In the genomic region with DNA sequence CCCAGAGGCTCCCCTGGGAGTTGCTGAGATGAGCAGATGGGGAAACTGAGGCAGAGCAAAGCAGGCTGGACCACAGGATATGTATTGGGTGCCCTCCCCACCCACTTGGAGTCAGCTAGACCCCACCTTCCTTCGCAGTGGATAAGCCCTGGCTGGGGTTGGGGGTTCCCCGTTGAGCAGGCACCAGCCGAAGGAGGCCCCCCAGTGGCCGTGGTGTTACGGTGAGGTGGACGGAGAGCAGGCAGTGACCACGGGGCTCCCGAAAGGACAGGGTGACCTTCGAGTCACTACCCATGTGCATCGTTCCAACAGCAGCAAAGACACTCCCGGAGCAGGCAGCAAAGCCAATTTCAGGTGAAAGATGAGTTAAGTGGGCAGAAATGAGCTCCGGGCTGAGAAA, we compare ENCODE assay signal across 1 cellular context.
TF ChIP-seq lines count a peak whose summit lies in the region.

No MANE protein-coding gene starts in this region.

TF ChIP-seq in GM12878, 131 proteins besides CTCF, POLR2A, EP300 and RAD21 (continued from another document):
- TF ChIP-seq, protein P1, sequence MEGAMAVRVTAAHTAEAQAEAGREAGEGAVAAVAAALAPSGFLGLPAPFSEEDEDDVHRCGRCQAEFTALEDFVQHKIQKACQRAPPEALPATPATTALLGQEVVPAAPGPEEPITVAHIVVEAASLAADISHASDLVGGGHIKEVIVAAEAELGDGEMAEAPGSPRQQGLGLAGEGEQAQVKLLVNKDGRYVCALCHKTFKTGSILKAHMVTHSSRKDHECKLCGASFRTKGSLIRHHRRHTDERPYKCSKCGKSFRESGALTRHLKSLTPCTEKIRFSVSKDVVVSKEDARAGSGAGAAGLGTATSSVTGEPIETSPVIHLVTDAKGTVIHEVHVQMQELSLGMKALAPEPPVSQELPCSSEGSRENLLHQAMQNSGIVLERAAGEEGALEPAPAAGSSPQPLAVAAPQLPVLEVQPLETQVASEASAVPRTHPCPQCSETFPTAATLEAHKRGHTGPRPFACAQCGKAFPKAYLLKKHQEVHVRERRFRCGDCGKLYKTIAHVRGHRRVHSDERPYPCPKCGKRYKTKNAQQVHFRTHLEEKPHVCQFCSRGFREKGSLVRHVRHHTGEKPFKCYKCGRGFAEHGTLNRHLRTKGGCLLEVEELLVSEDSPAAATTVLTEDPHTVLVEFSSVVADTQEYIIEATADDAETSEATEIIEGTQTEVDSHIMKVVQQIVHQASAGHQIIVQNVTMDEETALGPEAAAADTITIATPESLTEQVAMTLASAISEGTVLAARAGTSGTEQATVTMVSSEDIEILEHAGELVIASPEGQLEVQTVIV (IDR thresholded peaks at IDR 0.05; ENCODE audit: borderline replicate concordance, partially characterized antibody) = no peak
- TF ChIP-seq SMC3 (IDR thresholded peaks at IDR 0.05; ENCODE audit: borderline replicate concordance, low read length) = peak; percentile 67
- TF ChIP-seq FOS (IDR thresholded peaks at IDR 0.05; ENCODE audit: borderline replicate concordance, extremely low read depth, insufficient read length) = no peak
- TF ChIP-seq, protein P2, sequence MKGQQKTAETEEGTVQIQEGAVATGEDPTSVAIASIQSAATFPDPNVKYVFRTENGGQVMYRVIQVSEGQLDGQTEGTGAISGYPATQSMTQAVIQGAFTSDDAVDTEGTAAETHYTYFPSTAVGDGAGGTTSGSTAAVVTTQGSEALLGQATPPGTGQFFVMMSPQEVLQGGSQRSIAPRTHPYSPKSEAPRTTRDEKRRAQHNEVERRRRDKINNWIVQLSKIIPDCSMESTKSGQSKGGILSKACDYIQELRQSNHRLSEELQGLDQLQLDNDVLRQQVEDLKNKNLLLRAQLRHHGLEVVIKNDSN (IDR thresholded peaks at IDR 0.05; ENCODE audit: borderline replicate concordance, extremely low read length, insufficient read depth, low read depth, low read length) = no peak
- no peak for TF ChIP-seq TCF12 (IDR thresholded peaks at IDR 0.05; ENCODE audit: low read depth, low read length)
- TF ChIP-seq MTA3 (IDR thresholded peaks at IDR 0.05; ENCODE audit: borderline replicate concordance, low read length) = no peak
- peak; percentile 32; the same call in 1 of the 2 replicates for TF ChIP-seq YY1 (IDR thresholded peaks at IDR 0.05; ENCODE audit: low read depth, low read length)
- peak; percentile 25; the same call in 1 of the 2 replicates for TF ChIP-seq IKZF1 (conservative IDR thresholded peaks at IDR 0.05)
- 0 out of 4 replicates have a peak, but pooled peaks of 1 of the 2 experiments have one; percentile 14 for TF ChIP-seq IKZF2 (IDR thresholded peaks at IDR 0.05)
TF ChIP-seq in GM12878: peak in this region for 4.
